14 cellular contexts compared by ENCODE assay signal in the genomic region with DNA sequence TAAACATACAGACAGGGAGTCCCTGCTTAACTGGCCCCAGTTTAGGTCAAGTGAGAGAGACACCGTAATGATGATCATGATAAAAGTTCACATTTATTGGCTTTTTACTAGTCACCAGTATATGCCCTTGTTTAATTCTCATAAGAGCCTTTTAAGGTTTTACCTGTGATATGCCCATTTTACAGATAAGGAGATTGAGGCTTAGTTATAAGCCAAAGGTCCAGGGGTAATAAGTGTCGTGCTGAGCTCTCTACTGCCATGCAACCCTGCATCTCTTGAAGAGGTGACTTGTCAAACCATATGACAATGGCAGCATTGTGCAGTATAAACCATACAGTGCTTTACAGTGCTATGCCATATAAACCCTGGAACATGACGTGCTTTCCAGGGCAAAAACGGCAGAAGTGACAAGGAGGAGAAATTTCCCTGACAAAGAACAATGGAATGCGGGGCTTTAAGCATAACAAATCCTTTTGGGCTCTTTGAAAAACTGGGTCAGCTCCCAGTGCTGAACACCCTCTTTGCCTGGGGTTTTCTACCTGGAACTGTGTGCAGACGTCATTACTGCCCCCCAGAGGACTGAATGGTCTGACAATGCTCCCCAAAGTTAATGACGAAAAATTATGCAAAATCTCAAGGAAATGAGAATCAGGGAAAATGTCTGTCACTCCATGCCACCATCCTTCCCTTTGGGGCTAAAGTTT. TPM values are rescaled to one million over a fixed set of nuclear protein-coding genes. Genes with fewer than 3 reads are reported as not detected.
DNase-seq lines count a peak whose midpoint lies in the region; TF ChIP-seq lines count a peak whose summit lies in the region.
"Had no signal": no experiment of that assay in that cellular context is flagged by ENCODE, and none has a peak within 500 bp of the region (broad histone marks: within the 10 kb centered on the region; RNA-seq: fewer than 3 reads in every experiment).

No MANE protein-coding gene starts in this region.

- TF ChIP-seq CTCF in GM12873 (IDR thresholded peaks at IDR 0.05; ENCODE audit: insufficient read depth, low read depth, low read length, missing control alignments) (peak; percentile 23), Caco-2 (IDR thresholded peaks at IDR 0.05; ENCODE audit: insufficient read depth in 1 of 2, low read depth in 1 of 2, low read length in 1 of 2, severe bottlenecking in 1 of 2, unreplicated experiment in 1 of 2) (peak in 1 of 2 experiments; percentile 18)

- peaks cover 14% of the 10 kb centered on the region for H3K27me3 Mint-ChIP-seq in Caco-2 (ENCODE audit: insufficient read depth, unreplicated experiment)

- H3K36me3 ChIP-seq in NT2/D1 (ENCODE audit: insufficient read depth, insufficient read length, low read length) (no peaks in the 10 kb centered on the region), Caco-2 (ENCODE audit: control insufficient read depth, insufficient read depth, low read length) (no peaks in the 10 kb centered on the region; the same call in 1 of the 2 replicates)
- H3K36me3 ChIP-seq: BLaER1, lower lobe of right lung, prostate gland had no signal

- H3K4me1 ChIP-seq in NT2/D1 (ENCODE audit: insufficient read depth, insufficient read length) (peaks cover 1% of the 10 kb centered on the region), Caco-2 (no peaks in the 10 kb centered on the region)
- H3K4me1 ChIP-seq: BLaER1, lower lobe of right lung, prostate gland had no signal

- BruUV-seq in Caco-2 (replicated peaks; lab: Mats Ljungman, UMichigan), result no TSS peak

- POLR2A ChIA-PET in Caco-2 (lab: Charles Lee), result no interaction called here

- peaks cover 5% of the 10 kb centered on the region for H3K4me1 Mint-ChIP-seq in Caco-2 (ENCODE audit: low read depth, unreplicated experiment)
- H3K4me1 Mint-ChIP-seq: activated B cell treated with CpG ODN at 0.5 μM for 24 hours had no signal

- DNase-seq in ACHN, result peak; percentile 17
- DNase-seq in NT2/D1 (ENCODE audit: low read depth, low spot score), result peak; percentile 75
- peak; percentile 13 for DNase-seq in foreskin melanocyte
- no peak for DNase-seq in hypothalamus (lab: John Stamatoyannopoulos, UW)
- no peak for DNase-seq in activated CD4-positive, alpha-beta T cell treated with anti-CD3 and anti-CD28 coated beads for 4 hours
- DNase-seq in NCI-H345 (lab: John Stamatoyannopoulos, UW), result no peak
- no peak for DNase-seq in Caco-2
- DNase-seq: activated B cell treated with CpG ODN at 0.5 μM for 24 hours, lower lobe of right lung, NCI-H2029, substantia nigra had no signal

- H3K4me3 ChIP-seq in NT2/D1 (ENCODE audit: insufficient read length, low read depth) (no peak overlapping the region), Caco-2 (ENCODE audit: low read depth, low read length) (no peak overlapping the region)
- H3K4me3 ChIP-seq: BLaER1, lower lobe of right lung, prostate gland had no signal

- H3K9me3 Mint-ChIP-seq in Caco-2 (ENCODE audit: unreplicated experiment), result no peaks in the 10 kb centered on the region
- H3K9me3 Mint-ChIP-seq: activated B cell treated with CpG ODN at 0.5 μM for 24 hours had no signal

- in situ Hi-C loops in ACHN (cut with HindIII; ENCODE audit: low pct_ligation_motif_present, low pct_unique_long_range_greater_than_20kb, low sequenced_read_pairs), result no loop called here

- intact Hi-C loops in Caco-2 (cut with micrococcal nuclease; ENCODE audit: unreplicated experiment), result no loop called here

- H3K36me3 Mint-ChIP-seq in Caco-2 (ENCODE audit: insufficient read depth, unreplicated experiment), result no peaks in the 10 kb centered on the region

- H3K4me3 Mint-ChIP-seq in Caco-2 (ENCODE audit: unreplicated experiment), result no peak overlapping the region
- H3K4me3 Mint-ChIP-seq: activated B cell treated with CpG ODN at 0.5 μM for 24 hours had no signal

- H3K27ac Mint-ChIP-seq in Caco-2 (ENCODE audit: unreplicated experiment), result no peak overlapping the region
- H3K27ac Mint-ChIP-seq: activated B cell treated with CpG ODN at 0.5 μM for 24 hours had no signal

- no peaks in the 10 kb centered on the region for H3K27me3 ChIP-seq in NT2/D1 (ENCODE audit: insufficient read depth, insufficient read length)
- H3K27me3 ChIP-seq in Caco-2 (replicated peaks; ENCODE audit: control insufficient read depth, insufficient read depth, low read length), result no peaks in the 10 kb centered on the region; the same call in 1 of the 2 replicates
- H3K27me3 ChIP-seq: BLaER1 had no signal

- CTCF ChIA-PET in Caco-2 (lab: Charles Lee), result no interaction called here

- H3K9ac ChIP-seq in NT2/D1 (ENCODE audit: insufficient read length, low read depth), result peak overlapping the region; percentile 59
- H3K9ac ChIP-seq: BLaER1 had no signal

- no peaks in the 10 kb centered on the region; the same call in 1 of the 2 replicates for H3K9me3 ChIP-seq in NT2/D1 (ENCODE audit: insufficient read depth, low read length)
- H3K9me3 ChIP-seq in Caco-2, result no peaks in the 10 kb centered on the region
- H3K9me3 ChIP-seq: BLaER1, lower lobe of right lung, prostate gland had no signal

RNA-seq across cellular contexts. Expression of a gene that starts 59.7 kb away (rescaled TPM):
- total RNA-seq in Caco-2 (2022), result 0.05 and 0.20 TPM in 2 replicates

Comparison
In these comparisons a context has a peak if more than half of its experiments do, and no peak if none do; other contexts are left out.
1. DNase-seq: peak in ACHN (single experiment), NT2/D1 (single experiment) and foreskin melanocyte (single experiment); none in hypothalamus (0 of 51), activated CD4-positive, alpha-beta T cell treated with anti-CD3 and anti-CD28 coated beads for 4 hours (0 of 2), NCI-H345 (single experiment) and Caco-2 (0 of 2).